In the genomic region with DNA sequence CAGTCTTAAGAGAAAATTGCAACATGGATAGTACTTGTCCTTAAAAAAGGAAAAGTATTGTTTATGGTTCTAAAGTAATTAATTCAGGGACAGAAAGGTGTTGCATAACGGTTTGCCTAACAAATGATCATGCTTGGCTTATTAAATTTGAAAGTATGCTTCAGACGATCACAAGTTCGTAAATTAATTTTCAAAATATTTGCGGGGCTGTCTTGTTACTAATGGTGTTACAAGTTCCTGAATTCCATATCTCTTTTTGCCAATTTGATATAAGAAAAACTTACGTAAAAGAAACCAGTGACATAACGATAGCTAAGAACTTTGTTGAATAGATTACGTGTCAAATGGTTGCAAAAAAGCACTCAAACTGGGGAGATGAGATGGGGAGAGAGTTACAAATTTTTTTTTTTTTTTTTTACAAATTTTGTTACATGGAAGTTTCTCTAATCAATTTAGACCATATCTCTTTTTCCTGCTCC, we compare ENCODE assay signal across 1 cellular context.
TF ChIP-seq lines count a peak whose summit lies in the region.

No MANE protein-coding gene starts in this region.

TF ChIP-seq in K562, 482 proteins besides CTCF, POLR2A, EP300 and RAD21 (continued from another document):
- TF ChIP-seq, protein P1, sequence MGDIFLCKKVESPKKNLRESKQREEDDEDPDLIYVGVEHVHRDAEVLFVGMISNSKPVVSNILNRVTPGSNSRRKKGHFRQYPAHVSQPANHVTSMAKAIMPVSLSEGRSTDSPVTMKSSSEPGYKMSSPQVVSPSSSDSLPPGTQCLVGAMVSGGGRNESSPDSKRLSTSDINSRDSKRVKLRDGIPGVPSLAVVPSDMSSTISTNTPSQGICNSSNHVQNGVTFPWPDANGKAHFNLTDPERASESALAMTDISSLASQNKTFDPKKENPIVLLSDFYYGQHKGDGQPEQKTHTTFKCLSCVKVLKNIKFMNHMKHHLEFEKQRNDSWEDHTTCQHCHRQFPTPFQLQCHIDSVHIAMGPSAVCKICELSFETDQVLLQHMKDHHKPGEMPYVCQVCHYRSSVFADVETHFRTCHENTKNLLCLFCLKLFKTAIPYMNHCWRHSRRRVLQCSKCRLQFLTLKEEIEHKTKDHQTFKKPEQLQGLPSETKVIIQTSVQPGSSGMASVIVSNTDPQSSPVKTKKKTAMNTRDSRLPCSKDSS (IDR thresholded peaks at IDR 0.05; ENCODE audit: low read depth, partially characterized antibody) = no peak
- TF ChIP-seq GATAD2B (IDR thresholded peaks at IDR 0.05; ENCODE audit: borderline replicate concordance) (0 out of 2 replicates have a peak, but pooled peaks have one; percentile 9), NFRKB (IDR thresholded peaks at IDR 0.05; ENCODE audit: low read depth) (0 out of 2 replicates have a peak, but pooled peaks have one; percentile 16), CEBPB (tag; IDR thresholded peaks at IDR 0.05) (peak; percentile 82), GABPB1 (CRISPR knock-in tag; IDR thresholded peaks at IDR 0.05) (no peak), CHD1 (IDR thresholded peaks at IDR 0.05; ENCODE audit: low read length) (peak; percentile 33), RB1 (IDR thresholded peaks at IDR 0.05; ENCODE audit: low read depth) (no peak), POLR2G (IDR thresholded peaks at IDR 0.05; ENCODE audit: low read depth, low read length) (no peak), PYGO2 (tag; IDR thresholded peaks at IDR 0.05) (no peak), MTA1 (IDR thresholded peaks at IDR 0.05; ENCODE audit: borderline replicate concordance) (0 out of 2 replicates have a peak, but pooled peaks have one; percentile 8), CEBPG (CRISPR knock-in tag; IDR thresholded peaks at IDR 0.05) (no peak), CEBPG (tag; conservative IDR thresholded peaks at IDR 0.05 in 1 of 2, IDR thresholded peaks at IDR 0.05 in 1 of 2) (peak; percentile 74 to 84), RCOR1 (IDR thresholded peaks at IDR 0.05; ENCODE audit: borderline replicate concordance in 1 of 2, low read depth in 2 of 2, low read length in 2 of 2) (no peak), BDP1 (IDR thresholded peaks at IDR 0.05; ENCODE audit: insufficient read depth, insufficient read length) (no peak), MIER1 (IDR thresholded peaks at IDR 0.05; ENCODE audit: low read depth) (0 out of 2 replicates have a peak, but pooled peaks have one; percentile 30), POLR2H (tag; IDR thresholded peaks at IDR 0.05; ENCODE audit: low read depth) (peak; percentile 54), SMARCC2 (IDR thresholded peaks at IDR 0.05; ENCODE audit: low read depth) (0 out of 2 replicates have a peak, but pooled peaks have one; percentile 11)
- TF ChIP-seq, protein P2, sequence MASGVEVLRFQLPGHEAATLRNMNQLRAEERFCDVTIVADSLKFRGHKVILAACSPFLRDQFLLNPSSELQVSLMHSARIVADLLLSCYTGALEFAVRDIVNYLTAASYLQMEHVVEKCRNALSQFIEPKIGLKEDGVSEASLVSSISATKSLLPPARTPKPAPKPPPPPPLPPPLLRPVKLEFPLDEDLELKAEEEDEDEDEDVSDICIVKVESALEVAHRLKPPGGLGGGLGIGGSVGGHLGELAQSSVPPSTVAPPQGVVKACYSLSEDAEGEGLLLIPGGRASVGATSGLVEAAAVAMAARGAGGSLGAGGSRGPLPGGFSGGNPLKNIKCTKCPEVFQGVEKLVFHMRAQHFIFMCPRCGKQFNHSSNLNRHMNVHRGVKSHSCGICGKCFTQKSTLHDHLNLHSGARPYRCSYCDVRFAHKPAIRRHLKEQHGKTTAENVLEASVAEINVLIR (CRISPR knock-in tag; IDR thresholded peaks at IDR 0.05) = no peak
- TF ChIP-seq, protein P3, sequence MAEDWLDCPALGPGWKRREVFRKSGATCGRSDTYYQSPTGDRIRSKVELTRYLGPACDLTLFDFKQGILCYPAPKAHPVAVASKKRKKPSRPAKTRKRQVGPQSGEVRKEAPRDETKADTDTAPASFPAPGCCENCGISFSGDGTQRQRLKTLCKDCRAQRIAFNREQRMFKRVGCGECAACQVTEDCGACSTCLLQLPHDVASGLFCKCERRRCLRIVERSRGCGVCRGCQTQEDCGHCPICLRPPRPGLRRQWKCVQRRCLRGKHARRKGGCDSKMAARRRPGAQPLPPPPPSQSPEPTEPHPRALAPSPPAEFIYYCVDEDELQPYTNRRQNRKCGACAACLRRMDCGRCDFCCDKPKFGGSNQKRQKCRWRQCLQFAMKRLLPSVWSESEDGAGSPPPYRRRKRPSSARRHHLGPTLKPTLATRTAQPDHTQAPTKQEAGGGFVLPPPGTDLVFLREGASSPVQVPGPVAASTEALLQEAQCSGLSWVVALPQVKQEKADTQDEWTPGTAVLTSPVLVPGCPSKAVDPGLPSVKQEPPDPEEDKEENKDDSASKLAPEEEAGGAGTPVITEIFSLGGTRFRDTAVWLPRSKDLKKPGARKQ (CRISPR knock-in tag; IDR thresholded peaks at IDR 0.05) = 0 out of 2 replicates have a peak, but pooled peaks have one; percentile 44
